ENCODE assay signal across 4 cellular contexts in the genomic region with DNA sequence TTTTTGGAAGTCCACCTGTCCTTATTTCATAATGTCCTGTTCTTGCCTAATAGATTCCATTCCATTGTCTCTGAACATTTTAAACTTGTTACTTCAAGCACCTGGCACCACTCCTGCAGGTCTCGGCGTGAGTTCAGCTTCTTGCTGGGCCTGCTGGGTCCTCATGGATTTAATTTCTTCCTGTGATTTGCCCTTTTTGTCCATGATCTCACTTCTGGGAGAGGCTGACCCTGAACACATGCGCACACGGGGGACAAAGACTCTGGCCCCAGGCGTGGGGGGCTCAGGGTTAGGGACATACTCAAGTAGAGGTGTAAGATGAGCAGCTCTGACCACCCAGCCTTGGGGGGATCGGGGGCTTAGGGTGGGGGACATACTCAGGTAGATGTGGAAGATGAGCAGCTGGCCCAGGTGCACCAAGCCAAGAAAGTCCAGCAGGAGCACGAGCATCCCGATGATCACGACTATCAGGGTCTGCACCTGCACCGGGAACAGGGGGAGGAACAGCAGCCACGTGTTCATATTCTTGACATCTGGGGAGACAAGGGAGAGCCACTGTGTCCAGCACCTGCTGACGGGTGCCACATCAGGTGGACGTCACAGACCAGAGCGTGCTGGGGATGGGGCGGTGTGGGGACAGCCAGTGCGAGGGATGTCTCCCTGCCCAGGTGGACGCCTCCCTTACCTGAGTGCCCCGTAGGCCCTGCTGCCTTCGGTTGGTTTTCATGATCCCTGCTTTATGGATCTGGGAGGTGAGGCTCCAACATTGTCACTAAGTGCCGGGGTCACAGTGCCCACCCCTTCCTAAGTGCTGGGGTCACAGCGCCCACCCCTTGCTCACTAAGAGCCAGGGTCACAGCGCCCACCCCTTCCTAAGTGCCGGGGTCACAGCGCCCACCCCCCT. TPM values are rescaled to one million over a fixed set of nuclear protein-coding genes. Genes with fewer than 3 reads are reported as not detected.
"Had no signal": no experiment of that assay in that cellular context is flagged by ENCODE, and none has a peak within 500 bp of the region (broad histone marks: within the 10 kb centered on the region; RNA-seq: fewer than 3 reads in every experiment).

No MANE protein-coding gene starts in this region.

RNA-seq across cellular contexts. Expression of gene ZDHHC11B, which starts 55.8 kb away (rescaled TPM):
- total RNA-seq: activated naive CD4-positive, alpha-beta T cell treated with anti-CD3 and anti-CD28 coated beads for 36 hours; activated T-helper 1 cell treated with anti-CD3 and anti-CD28 coated beads, Interleukin-12 subunit alpha, Interleukin-12 subunit beta, Interleukin-2, Interleukin-4 antibody, amounts not matched to agents 30 ng/mL and 10 ng/mL and 1 ng/mL, durations not matched to agents 14 hours and 24 hours and 36 hours; fibroblast of villous mesenchyme; pulmonary artery endothelial cell had no signal
